In the genomic region with DNA sequence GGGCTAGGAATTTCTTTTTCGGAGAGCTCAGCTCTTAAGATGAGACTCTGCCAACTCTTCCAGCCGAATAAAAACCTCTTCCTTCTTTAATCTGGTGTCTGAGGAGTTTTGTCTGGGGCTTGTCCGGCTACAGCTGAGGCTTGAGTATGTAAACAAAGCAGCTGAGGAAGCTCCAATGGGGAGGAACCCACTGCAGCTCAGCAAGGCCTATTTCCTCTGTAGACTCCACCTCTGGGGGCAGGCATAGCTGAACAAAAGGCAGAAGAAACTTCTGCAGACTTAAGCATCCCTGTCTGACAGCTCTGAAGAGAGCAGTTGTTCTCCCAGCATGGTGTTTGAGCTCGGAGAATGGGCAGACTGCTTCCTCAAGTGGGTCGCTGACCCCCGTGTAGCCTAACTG, we compare ENCODE assay signal across 18 cellular contexts.
"Had no signal": no experiment of that assay in that cellular context is flagged by ENCODE, and none has a peak within 500 bp of the region (broad histone marks: within the 10 kb centered on the region; RNA-seq: fewer than 3 reads in every experiment).

No MANE protein-coding gene starts in this region.

- H3K4me1 ChIP-seq: ascending aorta, lower lobe of right lung, thyroid gland had no signal

- H3K36me3 ChIP-seq: ascending aorta, lower lobe of right lung, thyroid gland had no signal

- H3K27ac ChIP-seq: ascending aorta, hepatocyte, lower lobe of right lung, thyroid gland, VCaP had no signal

- H3K4me2 ChIP-seq: hepatocyte had no signal

- H3K79me2 ChIP-seq: hepatocyte had no signal

- H3K27me3 ChIP-seq: ascending aorta, hepatocyte, thyroid gland had no signal

- ATAC-seq: activated T-cell treated with anti-CD3 and anti-CD28 coated beads, Interleukin-2, amount 50 U/mL, for 72 hours; left colon; lower lobe of right lung had no signal

- DNase-seq: activated CD4-positive, alpha-beta T cell treated with anti-CD3 and anti-CD28 coated beads for 1 hour; activated effector memory CD4-positive, alpha-beta T cell treated with anti-CD3 and anti-CD28 coated beads, Interleukin-2, amount 50 U/mL, for 16 hours; activated naive CD4-positive, alpha-beta T cell treated with anti-CD3 and anti-CD28 coated beads, Interleukin-2, amount 50 U/mL, for 16 hours; activated T-cell treated with anti-CD3 and anti-CD28 coated beads, Interleukin-2, amount 50 U/mL, for 72 hours; cortex of kidney; foreskin fibroblast; islet precursor cell; left colon; lower lobe of right lung; midbrain; stimulated activated CD4-positive, alpha-beta T cell treated with anti-CD3 and anti-CD28 coated beads, Interleukin-12 subunit alpha, Interleukin-12 subunit beta, amount 100 ng/mL, for 4 hours; stimulated activated CD4-positive, alpha-beta T cell treated with anti-CD3 and anti-CD28 coated beads, Interleukin-1b, Interleukin-23, amount 100 ng/mL, for 48 hours; stimulated activated CD8-positive, alpha-beta memory T cell treated with anti-CD3 and anti-CD28 coated beads, Interleukin-4, amount 100 ng/mL, for 48 hours; stimulated activated naive CD4-positive, alpha-beta T cell treated with Interleukin-2 at 50 U/mL for 16 hours; thyroid gland had no signal

- H3K4me3 ChIP-seq: ascending aorta, hepatocyte, lower lobe of right lung, thyroid gland had no signal

- H3K9me3 ChIP-seq: ascending aorta, thyroid gland had no signal
